ENCODE assay signal across 24 cellular contexts in genomic region chr10:1257226-1257625, GRCh38.
"Had no signal": no experiment of that assay in that cellular context is flagged by ENCODE, and none has a peak within 500 bp of the region (broad histone marks: within the 10 kb centered on the region; RNA-seq: fewer than 3 reads in every experiment).

No MANE protein-coding gene starts in this region.

- H3K4me3 Mint-ChIP-seq: activated CD4-positive, alpha-beta memory T cell treated with anti-CD3 and anti-CD28 coated beads, Interleukin-2, amount 10 ng/mL, durations not matched to agents 7 days and 5 days; activated naive CD4-positive, alpha-beta T cell treated with anti-CD3 and anti-CD28 coated beads, Interleukin-2, amount 50 U/mL, for 24 hours; activated T-helper 17 cell treated with anti-CD3 and anti-CD28 coated beads, Interleukin-2, amount 50 U/mL, for 72 hours; IgD-negative memory B cell had no signal

- H3K27ac Mint-ChIP-seq: activated CD4-positive, alpha-beta memory T cell treated with anti-CD3 and anti-CD28 coated beads, Interleukin-2, amount 10 ng/mL, durations not matched to agents 7 days and 5 days; activated T-helper 17 cell treated with anti-CD3 and anti-CD28 coated beads, Interleukin-2, amount 50 U/mL, for 72 hours; IgD-negative memory B cell had no signal

- H3K36me3 ChIP-seq: breast epithelium, SJSA1 had no signal

- H3K27ac ChIP-seq: breast epithelium, SJSA1 had no signal

- H3K4me3 ChIP-seq: breast epithelium, SJSA1 had no signal

- DNase-seq: activated CD4-positive, alpha-beta memory T cell treated with anti-CD3 and anti-CD28 coated beads, Interleukin-2, amount 10 ng/mL, durations not matched to agents 7 days and 5 days; activated CD4-positive, alpha-beta T cell treated with anti-CD3 and anti-CD28 coated beads for 1 hour; activated CD4-positive, alpha-beta T cell treated with anti-CD3 and anti-CD28 coated beads, Interleukin-2, amount 50 U/mL, for 1 hour; activated naive CD4-positive, alpha-beta T cell; activated T-cell treated with anti-CD3 and anti-CD28 coated beads for 4 hours; activated T-cell treated with anti-CD3 and anti-CD28 coated beads, Interleukin-2, amount 50 U/mL, for 48 hours; aorta; caudate nucleus; KG1; MM.1S; NCI-H1105 treated with DMSO at 0.1 percent for 48 hours; NCI-H1436 treated with DMSO at 0.1 percent for 48 hours; NCI-H187; NCI-H2081 treated with DMSO at 0.1 percent for 48 hours; NCI-H446; NCI-H524; PC-3; SHP77; SW 1271 had no signal

- H3K4me1 ChIP-seq: breast epithelium, SJSA1 had no signal

- H3K9me3 ChIP-seq: breast epithelium, SJSA1 had no signal
